ENCODE assay signal across 18 cellular contexts in the genomic region with DNA sequence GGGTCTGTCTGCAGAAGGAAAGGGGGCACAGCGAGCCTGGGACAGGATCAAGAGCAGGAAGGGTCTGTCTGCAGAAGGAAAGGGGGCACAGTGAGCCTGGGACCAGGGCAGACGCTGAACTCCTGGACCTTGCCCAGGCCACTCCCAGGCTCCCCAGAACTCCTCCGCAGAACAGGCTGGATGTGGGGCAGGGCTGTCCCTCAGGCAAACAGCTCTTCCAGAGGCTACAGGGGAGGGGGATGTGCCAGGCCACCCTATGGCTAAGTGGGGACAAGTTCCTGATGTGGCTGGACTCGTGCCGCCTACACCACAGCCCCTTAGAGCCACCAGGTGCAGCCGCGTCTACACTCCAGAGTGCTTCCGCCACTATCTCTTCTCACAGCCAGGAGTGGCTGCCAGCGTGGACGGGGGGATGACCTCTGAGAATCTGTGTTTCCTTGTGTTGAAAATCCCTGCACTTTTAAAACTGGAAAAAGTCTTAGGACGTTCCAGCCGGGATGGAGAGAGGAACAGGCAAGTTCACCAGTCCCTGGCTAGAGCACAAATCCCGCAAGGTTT. TPM values are rescaled to one million over a fixed set of nuclear protein-coding genes. Genes with fewer than 3 reads are reported as not detected.
DNase-seq lines count a peak whose midpoint lies in the region; ATAC-seq, FAIRE-seq and TF ChIP-seq lines count a peak whose summit lies in the region.
"Had no signal": no experiment of that assay in that cellular context is flagged by ENCODE, and none has a peak within 500 bp of the region (broad histone marks: within the 10 kb centered on the region; RNA-seq: fewer than 3 reads in every experiment).

No MANE protein-coding gene starts in this region.

- in situ Hi-C loops in G401 (cut with HindIII; ENCODE audit: low sequenced_read_pairs) = no loop called here

- ATAC-seq in sciatic nerve (peak; percentile 38), HG02884 (IDR thresholded peaks at IDR 0.05; ENCODE audit: unreplicated experiment) (no peak), GM21447 (IDR thresholded peaks at IDR 0.05; ENCODE audit: unreplicated experiment) (no peak), GM18517 (IDR thresholded peaks at IDR 0.05; ENCODE audit: unreplicated experiment) (no peak)
- ATAC-seq: Panc1 had no signal

- intact Hi-C loops in kidney (cut with DNase I) (no loop called here), sciatic nerve (cut with DNase I) (no loop called here)

- peaks cover 0 to 3% of the 10 kb centered on the region in 2 donors for H3K9me3 ChIP-seq in kidney (ENCODE audit: control insufficient read depth in 1 of 2, low read length in 2 of 2)

- H3K27ac ChIP-seq in angular gyrus (ENCODE audit: low read depth, low read length) = peak overlapping the region; percentile 53
- no peak overlapping the region for H3K27ac ChIP-seq in kidney (ENCODE audit: low read depth in 2 of 2, low read length in 2 of 2)
- H3K27ac ChIP-seq: BLaER1 had no signal

- no peaks in the 10 kb centered on the region for H3K4me1 ChIP-seq in kidney (ENCODE audit: control insufficient read depth in 1 of 2, insufficient read depth in 1 of 2, low read depth in 1 of 2, low read length in 2 of 2)

- FAIRE-seq in kidney (lab: Jason Lieb, UNC) = no peak

- H3K9ac ChIP-seq in kidney (ENCODE audit: low read length in 2 of 2) = no peak overlapping the region
- H3K9ac ChIP-seq: BLaER1 had no signal

- H3K36me3 ChIP-seq in kidney (ENCODE audit: control insufficient read depth in 1 of 2, insufficient read depth in 2 of 2, low read length in 2 of 2) = no peaks in the 10 kb centered on the region
- H3K36me3 ChIP-seq: BLaER1 had no signal

- TF ChIP-seq CTCF in kidney (IDR thresholded peaks at IDR 0.05; ENCODE audit: borderline replicate concordance, extremely low read depth, insufficient read depth) = no peak

- H3K4me3 ChIP-seq in kidney (ENCODE audit: low read length in 2 of 2) = no peak overlapping the region
- H3K4me3 ChIP-seq: BLaER1 had no signal

- DNase-seq in G401 (ENCODE audit: low spot score) (peak; percentile 25), kidney (peak; percentile 29), sciatic nerve (ENCODE audit: low spot score) (peak; percentile 47), Ammon's horn (ENCODE audit: low spot score) (no peak)
- DNase-seq: DMS 273 treated with DMSO at 0.1 percent for 48 hours, HCEC 1CT, NCI-H1417 treated with DMSO at 0.1 percent for 48 hours, NCI-H2029 treated with DMSO at 0.1 percent for 48 hours, NCI-H510A treated with DMSO at 0.1 percent for 48 hours, SHP77 had no signal

RNA-seq across cellular contexts. Expression of gene KIF1A, which starts 20.8 kb away (rescaled TPM):
- 15.3 and 24.9 TPM in 2 replicates for total RNA-seq in G401 (2014; rRNA removed; shearing (Covaris generic))
- total RNA-seq in kidney (0.54 TPM), sciatic nerve (123 TPM)
- 0.58 TPM for polyA plus RNA-seq in kidney (ENCODE audit: insufficient read depth, low read depth, low replicate concordance)
- total RNA-seq: HT-29 had no signal
- polyA plus RNA-seq: IgD-negative memory B cell had no signal

Comparison
In these comparisons a context has a peak if more than half of its experiments do, and no peak if none do; other contexts are left out.
1. RNA of gene KIF1A, which starts 20.8 kb away (total RNA-seq): 123 TPM in sciatic nerve (single experiment) and 15.3 to 24.9 TPM in G401; 0.54 TPM in kidney (single experiment); every median in the first group is over 10 times any median in the second.